In the genomic region with DNA sequence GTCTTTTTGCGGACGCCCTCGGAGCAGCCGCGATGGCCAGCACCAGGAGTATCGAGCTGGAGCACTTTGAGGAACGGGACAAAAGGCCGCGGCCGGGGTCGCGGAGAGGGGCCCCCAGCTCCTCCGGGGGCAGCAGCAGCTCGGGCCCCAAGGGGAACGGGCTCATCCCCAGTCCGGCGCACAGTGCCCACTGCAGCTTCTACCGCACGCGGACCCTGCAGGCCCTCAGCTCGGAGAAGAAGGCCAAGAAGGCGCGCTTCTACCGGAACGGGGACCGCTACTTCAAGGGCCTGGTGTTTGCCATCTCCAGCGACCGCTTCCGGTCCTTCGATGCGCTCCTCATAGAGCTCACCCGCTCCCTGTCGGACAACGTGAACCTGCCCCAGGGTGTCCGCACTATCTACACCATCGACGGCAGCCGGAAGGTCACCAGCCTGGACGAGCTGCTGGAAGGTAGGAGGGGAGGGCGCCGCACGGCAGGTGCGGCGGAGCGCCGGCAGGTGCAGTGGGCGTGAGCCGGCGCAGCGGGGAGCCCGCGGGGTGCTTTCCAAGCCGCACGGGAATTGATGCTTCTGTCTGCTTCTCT, we compare ENCODE assay signal across 9 cellular contexts. TPM values are rescaled to one million over a fixed set of nuclear protein-coding genes. Genes with fewer than 3 reads are reported as not detected.
DNase-seq lines count a peak whose midpoint lies in the region; ATAC-seq and TF ChIP-seq lines count a peak whose summit lies in the region.
"Had no signal": no experiment of that assay in that cellular context is flagged by ENCODE, and none has a peak within 500 bp of the region (broad histone marks: within the 10 kb centered on the region; RNA-seq: fewer than 3 reads in every experiment).

No MANE protein-coding gene starts in this region.

- DNase-seq in NCI-H2029 (lab: John Stamatoyannopoulos, UW) (peak; percentile 44), NCI-H2029 treated with DMSO at 0.1 percent for 48 hours (lab: John Stamatoyannopoulos, UW) (no peak), NT2/D1 (ENCODE audit: low read depth, low spot score) (no peak), mammary epithelial cell (peak; percentile 5), islet precursor cell (peak; percentile 66), activated gamma-delta T cell treated with Interleukin-2 at 50 U/mL for 16 hours (no peak)
- peak; percentile 2 to 54 for DNase-seq in stimulated activated effector memory CD8-positive, alpha-beta T cell treated with anti-CD3 and anti-CD28 coated beads, Interleukin-12 subunit alpha, Interleukin-12 subunit beta, amount 100 ng/mL, for 72 hours (ENCODE audit: low spot score in 2 of 2)
- DNase-seq: DND-41 had no signal

- BruUV-seq in mammary epithelial cell (replicated peaks; lab: Mats Ljungman, UMichigan): no TSS peak

- H3K4me2 ChIP-seq in mammary epithelial cell (ENCODE audit: insufficient read depth, low read depth, low read length): peak overlapping the region; percentile 100

- H3K27ac Mint-ChIP-seq in stimulated activated effector memory CD8-positive, alpha-beta T cell treated with anti-CD3 and anti-CD28 coated beads, Interleukin-12 subunit alpha, Interleukin-12 subunit beta, amount 100 ng/mL, for 72 hours: no peak overlapping the region

- intact Hi-C loops in mammary epithelial cell (cut with micrococcal nuclease): loop anchor here (2.0 kb wide), 1 partner anchor 68 kb away; no protein-coding TSS in a partner anchor

- no peaks in the 10 kb centered on the region for H3K4me1 ChIP-seq in NT2/D1 (ENCODE audit: insufficient read depth, insufficient read length)
- H3K4me1 ChIP-seq in mammary epithelial cell (ENCODE audit: insufficient read depth, low read length): peaks cover 8% of the 10 kb centered on the region

- no peak overlapping the region for H3K9ac ChIP-seq in NT2/D1 (ENCODE audit: insufficient read length, low read depth)
- no peak overlapping the region for H3K9ac ChIP-seq in mammary epithelial cell (ENCODE audit: insufficient read depth, low read length)

- no peak overlapping the region for H3K27ac ChIP-seq in mammary epithelial cell (ENCODE audit: insufficient read depth, low read depth, low read length)

- peaks cover 4% of the 10 kb centered on the region for H4K20me1 ChIP-seq in mammary epithelial cell (ENCODE audit: insufficient read depth, low read length)

- in situ Hi-C loops in mammary epithelial cell (cut with MboI; ENCODE audit: low sequenced_read_pairs in 2 of 2): no loop called here

- no peaks in the 10 kb centered on the region for H3K4me1 Mint-ChIP-seq in stimulated activated effector memory CD8-positive, alpha-beta T cell treated with anti-CD3 and anti-CD28 coated beads, Interleukin-12 subunit alpha, Interleukin-12 subunit beta, amount 100 ng/mL, for 72 hours

- H3K27me3 ChIP-seq in NT2/D1 (ENCODE audit: insufficient read depth, insufficient read length): peaks cover 44% of the 10 kb centered on the region
- H3K27me3 ChIP-seq in mammary epithelial cell (ENCODE audit: insufficient read depth, low read length): peaks cover 13% of the 10 kb centered on the region

- CTCF ChIA-PET in mammary epithelial cell (lab: Charles Lee; ENCODE audit: low non-redundant PET): no interaction called here

- H2AFZ ChIP-seq in mammary epithelial cell (ENCODE audit: low read depth, low read length): peak overlapping the region; percentile 85

- no peaks in the 10 kb centered on the region for H3K36me3 Mint-ChIP-seq in stimulated activated effector memory CD8-positive, alpha-beta T cell treated with anti-CD3 and anti-CD28 coated beads, Interleukin-12 subunit alpha, Interleukin-12 subunit beta, amount 100 ng/mL, for 72 hours

- no peaks in the 10 kb centered on the region for H3K9me3 ChIP-seq in NT2/D1 (ENCODE audit: insufficient read depth, low read length)
- no peaks in the 10 kb centered on the region for H3K9me3 ChIP-seq in mammary epithelial cell (replicated peaks; ENCODE audit: insufficient read depth, low read length)

- peak overlapping the region; percentile 53 for H3K4me3 Mint-ChIP-seq in stimulated activated effector memory CD8-positive, alpha-beta T cell treated with anti-CD3 and anti-CD28 coated beads, Interleukin-12 subunit alpha, Interleukin-12 subunit beta, amount 100 ng/mL, for 72 hours

- dilution Hi-C loops in mammary epithelial cell (cut with HindIII; ENCODE audit: low sequenced_read_pairs): no loop called here

- H3K9me3 Mint-ChIP-seq in stimulated activated effector memory CD8-positive, alpha-beta T cell treated with anti-CD3 and anti-CD28 coated beads, Interleukin-12 subunit alpha, Interleukin-12 subunit beta, amount 100 ng/mL, for 72 hours: peaks cover 2% of the 10 kb centered on the region

- 3% methylated on average over 19 of the region's 54 CpGs for WGBS in mammary epithelial cell (ENCODE audit: low coverage, missing lambda C conversion rate)

- H3K79me2 ChIP-seq in mammary epithelial cell (ENCODE audit: insufficient read depth, low read length): no peaks in the 10 kb centered on the region

- no peak for TF ChIP-seq CTCF in mammary epithelial cell (conservative IDR thresholded peaks at IDR 0.05 in 1 of 2, IDR thresholded peaks at IDR 0.05 in 1 of 2; ENCODE audit: extremely low read depth in 1 of 2, insufficient read depth in 1 of 2, low read depth in 1 of 2, low read length in 2 of 2)

- H3K4me3 ChIP-seq in NT2/D1 (ENCODE audit: insufficient read length, low read depth) (peak overlapping the region; percentile 46), mammary epithelial cell (replicated peaks in 1 of 3; ENCODE audit: insufficient read depth in 1 of 3, low read depth in 2 of 3, low read length in 3 of 3) (peak overlapping the region; percentile 41 to 55 (median 50))

- H3K36me3 ChIP-seq in NT2/D1 (ENCODE audit: insufficient read depth, insufficient read length, low read length) (no peaks in the 10 kb centered on the region), mammary epithelial cell (ENCODE audit: insufficient read depth, low read length) (no peaks in the 10 kb centered on the region)

- ATAC-seq in HG02642 (IDR thresholded peaks at IDR 0.05; ENCODE audit: poor library complexity, unreplicated experiment): peak; percentile 52
- ATAC-seq in stimulated activated effector memory CD8-positive, alpha-beta T cell treated with anti-CD3 and anti-CD28 coated beads, Interleukin-12 subunit alpha, Interleukin-12 subunit beta, amount 100 ng/mL, for 72 hours: peak; percentile 62

RNA-seq across cellular contexts. Expression of a gene that starts 0.8 kb away (rescaled TPM):
- total RNA-seq in mammary epithelial cell: under 1 TPM in 1 of 2 donors, not detected in 1; 0.67 TPM
- polyA plus RNA-seq in mammary epithelial cell: 0.02 TPM
- polyA minus RNA-seq in mammary epithelial cell: not detected

Comparison
In these comparisons a context has a peak if more than half of its experiments do, and no peak if none do; other contexts are left out.
1. DNase-seq: peak in NCI-H2029 (single experiment), mammary epithelial cell (single experiment), islet precursor cell (single experiment) and stimulated activated effector memory CD8-positive, alpha-beta T cell treated with anti-CD3 and anti-CD28 coated beads, Interleukin-12 subunit alpha, Interleukin-12 subunit beta, amount 100 ng/mL, for 72 hours (2 of 2); none in NCI-H2029 treated with DMSO at 0.1 percent for 48 hours (single experiment), NT2/D1 (single experiment) and activated gamma-delta T cell treated with Interleukin-2 at 50 U/mL for 16 hours (single experiment).